12 cellular contexts compared by ENCODE assay signal in the genomic region with DNA sequence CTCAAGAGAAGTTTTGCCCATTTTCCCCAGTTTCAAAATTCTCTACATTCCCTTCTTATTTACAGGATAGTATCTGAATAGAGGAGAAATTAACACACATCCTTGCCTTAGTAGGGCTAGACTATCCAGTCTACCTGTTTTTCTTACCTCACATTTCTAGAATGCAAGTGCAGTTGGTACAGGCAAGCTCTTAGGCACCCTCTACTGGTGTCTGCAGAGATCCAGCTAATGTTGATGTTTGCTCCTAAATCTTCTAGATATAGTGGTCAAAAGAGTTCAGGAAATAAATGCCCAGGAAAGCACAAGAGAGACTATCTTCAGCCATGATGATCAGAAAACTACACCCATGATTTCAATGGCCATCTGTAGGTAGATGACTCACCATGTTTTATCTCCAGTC.
DNase-seq lines count a peak whose midpoint lies in the region; ATAC-seq, FAIRE-seq and TF ChIP-seq lines count a peak whose summit lies in the region.
"Had no signal": no experiment of that assay in that cellular context is flagged by ENCODE, and none has a peak within 500 bp of the region (broad histone marks: within the 10 kb centered on the region; RNA-seq: fewer than 3 reads in every experiment).

No MANE protein-coding gene starts in this region.

- no peaks in the 10 kb centered on the region for H3F3A ChIP-seq in PC-3 (ENCODE audit: low read length, unreplicated experiment)

- H3K9ac ChIP-seq in HepG2 (ENCODE audit: insufficient read depth, low read depth, low read length) (no peak overlapping the region), PC-3 (ENCODE audit: low read length) (no peak overlapping the region)
- H3K9ac ChIP-seq: BLaER1 treated with 17β-estradiol and CSF1 and Interleukin-3, amounts not matched to agents 10 nM and 100 nM had no signal

- BruUV-seq in HepG2 (replicated peaks; lab: Mats Ljungman, UMichigan) = no TSS peak
- BruUV-seq in PC-3 (replicated peaks; lab: Mats Ljungman, UMichigan) = no TSS peak

- H3K36me3 ChIP-seq in HepG2 (replicated peaks in 1 of 2; ENCODE audit: control insufficient read depth in 1 of 2, insufficient read depth in 2 of 2, low read length in 2 of 2) = no peaks in the 10 kb centered on the region
- H3K36me3 ChIP-seq in right lobe of liver = no peaks in the 10 kb centered on the region
- no peaks in the 10 kb centered on the region for H3K36me3 ChIP-seq in PC-3 (ENCODE audit: low read depth, low read length)
- H3K36me3 ChIP-seq: BLaER1 treated with 17β-estradiol and CSF1 and Interleukin-3, amounts not matched to agents 10 nM and 100 nM; thyroid gland had no signal

- H3K4me1 ChIP-seq in HepG2 (ENCODE audit: insufficient read depth, low read length) = no peaks in the 10 kb centered on the region
- no peaks in the 10 kb centered on the region for H3K4me1 ChIP-seq in right lobe of liver
- H3K4me1 ChIP-seq in PC-3 (ENCODE audit: insufficient read depth, low read length) = no peaks in the 10 kb centered on the region
- H3K4me1 ChIP-seq: BLaER1 treated with 17β-estradiol and CSF1 and Interleukin-3, amounts not matched to agents 10 nM and 100 nM; thyroid gland had no signal

- H3K9me3 ChIP-seq in HepG2 (ENCODE audit: low read length) (no peaks in the 10 kb centered on the region), right lobe of liver (no peaks in the 10 kb centered on the region), PC-3 (ENCODE audit: low read length) (no peaks in the 10 kb centered on the region)
- H3K9me3 ChIP-seq: thyroid gland had no signal

- no peak for FAIRE-seq in HepG2 (lab: Jason Lieb, UNC)

- intact Hi-C loops in HepG2 (cut with micrococcal nuclease; ENCODE audit: unreplicated experiment) (loop anchor here (1.0 kb wide), 1 partner anchor 859 kb away; no protein-coding TSS in a partner anchor), right lobe of liver (cut with DNase I) (no loop called here), PC-3 (cut with micrococcal nuclease) (loop anchor here (5.0 to 10.0 kb wide), 2 partner anchors 62 to 860 kb away; no protein-coding TSS in a partner anchor)

- peak; percentile 52; the same call in 2 of the 3 replicates for ATAC-seq in HepG2
- ATAC-seq in right lobe of liver = no peak
- ATAC-seq in PC-3 = peak; percentile 53
- no peak for ATAC-seq in HG03139 (IDR thresholded peaks at IDR 0.05; ENCODE audit: unreplicated experiment)
- ATAC-seq in HG02571 (IDR thresholded peaks at IDR 0.05; ENCODE audit: unreplicated experiment) = no peak
- ATAC-seq: activated T-helper 17 cell treated with anti-CD3 and anti-CD28 coated beads, Interleukin-2, amount 50 U/mL, for 72 hours had no signal

- H3K4me3 ChIP-seq in HepG2 (replicated peaks in 1 of 3; ENCODE audit: insufficient read depth in 1 of 3, low read depth in 2 of 3, low read length in 3 of 3) (no peak overlapping the region), right lobe of liver (no peak overlapping the region), PC-3 (ENCODE audit: low read length) (no peak overlapping the region), fibroblast of mammary gland (ENCODE audit: control insufficient read depth, low read depth, low read length) (no peak overlapping the region)
- H3K4me3 ChIP-seq: BLaER1 treated with 17β-estradiol and CSF1 and Interleukin-3, amounts not matched to agents 10 nM and 100 nM; thyroid gland had no signal

- POLR2A ChIA-PET in HepG2 (lab: Yijun Ruan, JAX) = no interaction called here
- POLR2A ChIA-PET in PC-3 (lab: Charles Lee; ENCODE audit: unreplicated experiment) = no interaction called here

- H3K79me2 ChIP-seq in HepG2 (ENCODE audit: insufficient read depth, low read length) = no peaks in the 10 kb centered on the region
- no peaks in the 10 kb centered on the region for H3K79me2 ChIP-seq in PC-3 (ENCODE audit: low read length)

- H4K20me1 ChIP-seq in HepG2 (ENCODE audit: insufficient read depth, low read length) (no peaks in the 10 kb centered on the region), PC-3 (ENCODE audit: low read length) (no peaks in the 10 kb centered on the region)
- H4K20me1 ChIP-seq: BLaER1 treated with 17β-estradiol and CSF1 and Interleukin-3, amounts not matched to agents 10 nM and 100 nM had no signal

- no peak for TF ChIP-seq RAD21 in HepG2 (CRISPR knock-in tag; IDR thresholded peaks at IDR 0.05)

- TF ChIP-seq EP300 in HepG2 (IDR thresholded peaks at IDR 0.05; ENCODE audit: low read depth in 2 of 2, low read length in 2 of 2) = no peak
- no peak for TF ChIP-seq EP300 in HepG2 (CRISPR knock-in tag; IDR thresholded peaks at IDR 0.05; ENCODE audit: borderline replicate concordance)

- in situ Hi-C loops in HepG2 (cut with HindIII; ENCODE audit: extremely low pct_ligation_motif_present, low pct_unique_long_range_greater_than_20kb) = no loop called here

- no peak overlapping the region for H3K27ac ChIP-seq in HepG2 (ENCODE audit: extremely low read length, insufficient read depth, low read length)
- no peak overlapping the region for H3K27ac ChIP-seq in right lobe of liver
- H3K27ac ChIP-seq in PC-3 (ENCODE audit: low read length) = no peak overlapping the region
- H3K27ac ChIP-seq: BLaER1 treated with 17β-estradiol and CSF1 and Interleukin-3, amounts not matched to agents 10 nM and 100 nM; thyroid gland had no signal

- CTCF ChIA-PET in HepG2 (lab: Yijun Ruan, JAX; ENCODE audit: low intra/inter-chr PET ratio, low total read pairs) = interaction anchor here (0.8 kb wide), 1 partner anchor 859 kb away, joined by 3 read pairs; no protein-coding TSS in a partner anchor
- CTCF ChIA-PET in PC-3 (lab: Charles Lee) = interaction anchor here (0.6 to 1.0 kb wide), 2 partner anchors 10 to 416 kb away, joined by 5 read pairs; no protein-coding TSS in a partner anchor

- H2AFZ ChIP-seq in HepG2 (ENCODE audit: low read length) = no peak overlapping the region
- no peak overlapping the region for H2AFZ ChIP-seq in PC-3 (ENCODE audit: low read length)

- TF ChIP-seq CTCF in HepG2 (CRISPR knock-in tag; IDR thresholded peaks at IDR 0.05) (peak; percentile 18; the same call in 1 of the 2 replicates), right lobe of liver (IDR thresholded peaks at IDR 0.05) (no peak), PC-3 (conservative IDR thresholded peaks at IDR 0.05; ENCODE audit: low read depth, low read length) (peak; percentile 71), fibroblast of mammary gland (conservative IDR thresholded peaks at IDR 0.05; ENCODE audit: control insufficient read depth, insufficient read depth, low read depth, low read length) (peak; percentile 51)

- TF ChIP-seq POLR2A in HepG2 (IDR thresholded peaks at IDR 0.05; ENCODE audit: insufficient read depth in 1 of 2, low read depth in 2 of 2, low read length in 2 of 2) (no peak), right lobe of liver (IDR thresholded peaks at IDR 0.05) (no peak)

- DNase-seq in HepG2 (ENCODE audit: low spot score) = no peak
- DNase-seq in right lobe of liver = no peak
- peak; percentile 57 for DNase-seq in PC-3
- DNase-seq in fibroblast of mammary gland (ENCODE audit: low read depth) = peak; percentile 35
- no peak for DNase-seq in occipital lobe (lab: John Stamatoyannopoulos, UW)
- no peak for DNase-seq in GOT3 (lab: John Stamatoyannopoulos, UW)
- DNase-seq: NCI-H146, thyroid gland had no signal

- H3K9me2 ChIP-seq in PC-3 (replicated peaks; ENCODE audit: low read length) = no peaks in the 10 kb centered on the region

- no peaks in the 10 kb centered on the region for H3K27me3 ChIP-seq in HepG2 (ENCODE audit: control insufficient read depth in 1 of 2, insufficient read depth in 2 of 2, low read length in 2 of 2)
- no peaks in the 10 kb centered on the region for H3K27me3 ChIP-seq in right lobe of liver
- H3K27me3 ChIP-seq in PC-3 (ENCODE audit: low read length) = no peaks in the 10 kb centered on the region
- H3K27me3 ChIP-seq: BLaER1 treated with 17β-estradiol and CSF1 and Interleukin-3, amounts not matched to agents 10 nM and 100 nM; thyroid gland had no signal

- H3K4me2 ChIP-seq in HepG2 (ENCODE audit: low read depth, low read length) = no peak overlapping the region
- no peak overlapping the region for H3K4me2 ChIP-seq in PC-3 (ENCODE audit: low read length)
- H3K4me2 ChIP-seq: BLaER1 treated with 17β-estradiol and CSF1 and Interleukin-3, amounts not matched to agents 10 nM and 100 nM had no signal

TF ChIP-seq in HepG2, 621 proteins besides CTCF, POLR2A, EP300 and RAD21:
- TF ChIP-seq MED1 (CRISPR knock-in tag; IDR thresholded peaks at IDR 0.05) (no peak), STAG1 (CRISPR knock-in tag; IDR thresholded peaks at IDR 0.05) (peak; percentile 42; the same call in 1 of the 2 replicates)
TF ChIP-seq in HepG2: peak in this region for 1.

Comparison
In these comparisons a context has a peak if more than half of its experiments do, and no peak if none do; other contexts are left out.
1. ATAC-seq: peak in HepG2 (single experiment) and PC-3 (single experiment); none in right lobe of liver (0 of 4), HG03139 (single experiment) and HG02571 (single experiment).
2. CTCF ChIP-seq: peak in HepG2 (single experiment), PC-3 (single experiment) and fibroblast of mammary gland (single experiment); none in right lobe of liver (0 of 4).
3. intact Hi-C loops: an anchor here in HepG2 (1.0 kb wide) and PC-3 (5.0 to 10.0 kb wide); none called in right lobe of liver.
4. DNase-seq: peak in PC-3 (single experiment) and fibroblast of mammary gland (single experiment); none in HepG2 (single experiment), right lobe of liver (0 of 3), occipital lobe (single experiment) and GOT3 (single experiment).